ENCODE assay signal across 8 cellular contexts in the genomic region with DNA sequence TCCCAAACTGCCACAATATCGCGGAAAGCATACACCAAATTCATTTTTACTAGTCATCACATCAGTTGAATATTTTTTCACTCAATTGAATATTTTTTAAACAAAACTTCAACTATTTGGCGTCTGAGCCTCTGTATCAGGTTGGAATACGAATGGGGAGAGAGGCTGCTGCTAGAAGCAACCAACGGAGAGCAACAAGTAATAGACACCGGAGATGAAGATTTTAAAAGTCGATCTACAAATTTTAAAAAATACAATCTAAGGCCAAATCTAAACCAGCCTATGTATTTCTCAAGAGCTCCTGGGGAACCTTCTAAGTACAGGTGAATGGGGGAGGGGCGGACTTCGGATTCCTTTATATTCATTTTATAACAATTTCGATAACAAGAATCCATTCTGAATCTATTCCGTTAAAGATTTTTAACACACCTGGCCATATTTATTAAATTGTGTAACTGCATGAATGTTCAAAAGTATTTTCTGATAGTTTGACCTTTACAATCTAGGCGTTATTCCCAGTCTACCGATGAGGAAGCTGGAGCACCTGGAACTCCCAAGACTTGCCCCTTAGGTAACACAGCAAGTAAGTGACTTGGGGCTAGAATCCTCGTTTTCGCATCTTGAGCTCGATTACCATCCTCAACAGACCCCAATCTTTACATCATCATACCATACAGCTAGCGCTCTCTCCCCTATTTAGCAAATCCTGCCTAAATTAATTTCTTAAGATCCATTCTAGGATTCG. TPM values are rescaled to one million over a fixed set of nuclear protein-coding genes. Genes with fewer than 3 reads are reported as not detected.
DNase-seq lines count a peak whose midpoint lies in the region; ATAC-seq and TF ChIP-seq lines count a peak whose summit lies in the region.

No MANE protein-coding gene starts in this region.

- DNase-seq in NCI-H510A treated with DMSO at 0.1 percent for 48 hours (lab: John Stamatoyannopoulos, UW) (peak; percentile 53), NCI-H510A (lab: John Stamatoyannopoulos, UW) (no peak), RWPE2 (ENCODE audit: low spot score) (no peak), fibroblast of the aortic adventitia (ENCODE audit: low read depth) (peak; percentile 26), skeletal muscle cell (ENCODE audit: low read depth) (no peak), NCI-H128 (lab: John Stamatoyannopoulos, UW; ENCODE audit: unreplicated experiment) (no peak), HUDEP-2 (lab: John Stamatoyannopoulos, UW; ENCODE audit: unreplicated experiment in 76 of 76) (no peak), NCI-H1105 (lab: John Stamatoyannopoulos, UW) (no peak)

- no peak for ATAC-seq in RWPE2 (ENCODE audit: low read depth)

- H3K4me1 ChIP-seq in RWPE2 (ENCODE audit: insufficient read depth, poor library complexity, severe bottlenecking), result peaks cover 24% of the 10 kb centered on the region

- no peaks in the 10 kb centered on the region for H3K27me3 ChIP-seq in RWPE2 (ENCODE audit: insufficient read depth, poor library complexity, severe bottlenecking)

- TF ChIP-seq CTCF in RWPE2 (IDR thresholded peaks at IDR 0.05; ENCODE audit: poor library complexity, severe bottlenecking), result no peak
- TF ChIP-seq CTCF in fibroblast of the aortic adventitia (IDR thresholded peaks at IDR 0.05; ENCODE audit: insufficient read depth, low read length), result no peak

- H3K36me3 ChIP-seq in RWPE2 (ENCODE audit: low read depth), result peaks cover 23% of the 10 kb centered on the region

- peak overlapping the region; percentile 95 for H3K4me3 ChIP-seq in RWPE2 (ENCODE audit: severe bottlenecking)
- H3K4me3 ChIP-seq in fibroblast of the aortic adventitia (ENCODE audit: low read depth, low read length), result peak overlapping the region; percentile 87
- peak overlapping the region; percentile 75 for H3K4me3 ChIP-seq in skeletal muscle cell (ENCODE audit: low read depth, low read length)

- no peaks in the 10 kb centered on the region for H3K9me3 ChIP-seq in RWPE2 (ENCODE audit: severe bottlenecking)

- H3K27ac ChIP-seq in RWPE2 (ENCODE audit: poor library complexity, severe bottlenecking), result peak overlapping the region; percentile 66

RNA-seq across cellular contexts. Expression of gene GNPNAT1, which starts 1.2 kb away (rescaled TPM):
- total RNA-seq in fibroblast of the aortic adventitia (ENCODE audit: low replicate concordance), result 26.6 and 59.9 TPM in 2 replicates

Comparison
In these comparisons a context has a peak if more than half of its experiments do, and no peak if none do; other contexts are left out.
1. DNase-seq: peak in NCI-H510A treated with DMSO at 0.1 percent for 48 hours (single experiment) and fibroblast of the aortic adventitia (single experiment); none in NCI-H510A (single experiment), RWPE2 (single experiment), skeletal muscle cell (single experiment), NCI-H128 (single experiment), HUDEP-2 (0 of 76) and NCI-H1105 (single experiment).
2. Peak in every context shown above with its lines, with median percentiles within 50 percentile points of each other: H3K4me3 ChIP-seq.